Comparison of ENCODE assay signal across 16 cellular contexts in the genomic region with DNA sequence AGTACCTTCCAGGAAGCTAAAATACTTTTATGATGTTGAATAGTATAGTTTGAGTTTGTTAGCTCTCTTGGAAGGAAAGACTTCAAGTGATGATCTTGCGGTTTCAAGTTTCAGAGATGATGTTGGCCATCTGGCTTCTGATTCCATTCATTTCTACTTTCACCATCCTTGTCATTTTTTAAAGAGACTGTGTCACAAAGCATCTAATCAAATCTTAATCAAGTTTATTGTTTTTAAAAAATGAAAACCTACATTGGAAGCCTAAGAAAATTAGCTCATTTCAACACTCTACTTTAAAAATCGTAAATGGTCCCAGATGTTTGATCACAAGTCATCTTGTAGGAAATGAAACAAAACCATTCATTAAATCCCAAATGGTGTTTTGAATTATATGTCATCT.
"Had no signal": no experiment of that assay in that cellular context is flagged by ENCODE, and none has a peak within 500 bp of the region (broad histone marks: within the 10 kb centered on the region; RNA-seq: fewer than 3 reads in every experiment).

No MANE protein-coding gene starts in this region.

- H3K27me3 Mint-ChIP-seq: stimulated activated memory B cell treated with anti-CD40 and anti-IgM and Interleukin-4, amounts not matched to agents 10 μg/mL and 1 μg/mL and 100 μg/mL, for 72 hours; T-helper 17 cell had no signal

- H3K9me3 Mint-ChIP-seq: activated naive CD4-positive, alpha-beta T cell treated with anti-CD3 and anti-CD28 coated beads for 36 hours; nephron; stimulated activated memory B cell treated with anti-CD40 and anti-IgM and Interleukin-4, amounts not matched to agents 10 μg/mL and 1 μg/mL and 100 μg/mL, for 72 hours had no signal

- H3K27ac Mint-ChIP-seq: activated naive CD4-positive, alpha-beta T cell treated with anti-CD3 and anti-CD28 coated beads for 36 hours; nephron; stimulated activated memory B cell treated with anti-CD40 and anti-IgM and Interleukin-4, amounts not matched to agents 10 μg/mL and 1 μg/mL and 100 μg/mL, for 72 hours; T-helper 17 cell had no signal

- DNase-seq: activated CD4-positive, CD25-positive, alpha-beta regulatory T cell treated with anti-CD3 and anti-CD28 coated beads, Interleukin-2, amount 50 U/mL, for 72 hours; activated CD8-positive, alpha-beta memory T cell treated with anti-CD3 and anti-CD28 coated beads, Interleukin-2, amount 50 U/mL, for 4 hours; activated naive CD4-positive, alpha-beta T cell treated with anti-CD3 and anti-CD28 coated beads for 36 hours; heart left ventricle; kidney; mammary epithelial cell; midbrain; nucleus accumbens; sigmoid colon; stimulated activated CD4-positive, alpha-beta T cell treated with anti-CD3 and anti-CD28 coated beads, Interleukin-4, amount 100 ng/mL, for 24 hours; T-helper 17 cell; thyroid gland had no signal

- H3K4me3 Mint-ChIP-seq: activated naive CD4-positive, alpha-beta T cell treated with anti-CD3 and anti-CD28 coated beads for 36 hours; nephron; stimulated activated memory B cell treated with anti-CD40 and anti-IgM and Interleukin-4, amounts not matched to agents 10 μg/mL and 1 μg/mL and 100 μg/mL, for 72 hours; T-helper 17 cell had no signal

- ATAC-seq: gastroesophageal sphincter; heart left ventricle; left lobe of liver; stimulated activated memory B cell treated with anti-CD40 and anti-IgM and Interleukin-4, amounts not matched to agents 10 μg/mL and 1 μg/mL and 100 μg/mL, for 72 hours; T-helper 17 cell had no signal
